In genomic region chr6:11434565-11435326, GRCh38 we compare ENCODE assay signal across 10 cellular contexts.
A peak's percentile ranks its signal among the peaks of the same experiment; 100 is the strongest.
DNase-seq lines count a peak whose midpoint lies in the region; ATAC-seq and TF ChIP-seq lines count a peak whose summit lies in the region.
"Had no signal": no experiment of that assay in that cellular context is flagged by ENCODE, and none has a peak within 500 bp of the region (broad histone marks: within the 10 kb centered on the region; RNA-seq: fewer than 3 reads in every experiment).

No MANE protein-coding gene starts in this region.

- DNase-seq in Caki2 (ENCODE audit: low read depth) (peak; percentile 65), PC-9 (peak; percentile 79 to 98), esophagus squamous epithelium (lab: John Stamatoyannopoulos, UW) (no peak), cortex of kidney (lab: John Stamatoyannopoulos, UW) (no peak), G401 (ENCODE audit: low spot score) (no peak)
- DNase-seq in T-helper 2 cell treated with Interferon-gamma antibody and Interleukin-4, amounts not matched to agents 5 μg/mL and 100 μg/mL, for 36 hours (ENCODE audit: low spot score) = no peak
- DNase-seq: effector CD8-positive, alpha-beta T cell had no signal

- H3K9me3 Mint-ChIP-seq in T-helper 2 cell treated with Interferon-gamma antibody and Interleukin-4, amounts not matched to agents 5 μg/mL and 100 μg/mL, for 36 hours = no peaks in the 10 kb centered on the region
- H3K9me3 Mint-ChIP-seq: nephron had no signal

- intact Hi-C loops in PC-9 (cut with micrococcal nuclease; ENCODE audit: unreplicated experiment) = loop anchor here (1.0 to 2.0 kb wide), 9 partner anchors 20 to 342 kb away; partner anchors contain the start of genes NEDD9 and SMIM13
- intact Hi-C loops in esophagus squamous epithelium (cut with DNase I) = no loop called here

- H3K36me3 Mint-ChIP-seq in T-helper 2 cell treated with Interferon-gamma antibody and Interleukin-4, amounts not matched to agents 5 μg/mL and 100 μg/mL, for 36 hours (ENCODE audit: low read depth) = no peaks in the 10 kb centered on the region

- no peaks in the 10 kb centered on the region for H3K27me3 Mint-ChIP-seq in T-helper 2 cell treated with Interferon-gamma antibody and Interleukin-4, amounts not matched to agents 5 μg/mL and 100 μg/mL, for 36 hours (ENCODE audit: low read depth)

- TF ChIP-seq CTCF in PC-9 (conservative IDR thresholded peaks at IDR 0.05) (no peak), esophagus squamous epithelium (IDR thresholded peaks at IDR 0.05) (peak in 1 of 6 experiments; percentile 5), parathyroid adenoma (IDR thresholded peaks at IDR 0.05) (no peak)

- no peak overlapping the region for H3K4me3 Mint-ChIP-seq in T-helper 2 cell treated with Interferon-gamma antibody and Interleukin-4, amounts not matched to agents 5 μg/mL and 100 μg/mL, for 36 hours
- H3K4me3 Mint-ChIP-seq: nephron had no signal

- POLR2A ChIA-PET in PC-9 (lab: Charles Lee; ENCODE audit: unreplicated experiment) = interaction anchor here (0.6 to 1.1 kb wide), 9 partner anchors 10 to 907 kb away, joined by 3 to 9 read pairs (median 4); partner anchors contain the start of gene NEDD9

- WGBS in esophagus squamous epithelium, 2 donors = 64 to 71% methylated on average over 9 to 10 of the region's 10 CpGs

- no peak for ATAC-seq in HG03039 (IDR thresholded peaks at IDR 0.05; ENCODE audit: unreplicated experiment)

- H3K9ac ChIP-seq in parathyroid adenoma = no peak overlapping the region

- H3K4me1 ChIP-seq in PC-9 (replicated peaks; ENCODE audit: insufficient read depth) (peaks cover 52% of the 10 kb centered on the region), esophagus squamous epithelium (peaks cover 3 to 45% (median 30%) of the 10 kb centered on the region in 3 donors), parathyroid adenoma (peaks cover 3% of the 10 kb centered on the region)

- H3K27ac ChIP-seq in PC-9 = peak overlapping the region; percentile 87
- peak overlapping the region in 3 of 4 donors; percentile 62 to 77 (median 70) for H3K27ac ChIP-seq in esophagus squamous epithelium
- no peak overlapping the region for H3K27ac ChIP-seq in parathyroid adenoma

- H3K27ac Mint-ChIP-seq in T-helper 2 cell treated with Interferon-gamma antibody and Interleukin-4, amounts not matched to agents 5 μg/mL and 100 μg/mL, for 36 hours = no peak overlapping the region

- no peak for TF ChIP-seq POLR2A in esophagus squamous epithelium (IDR thresholded peaks at IDR 0.05)

- in situ Hi-C loops in Caki2 (cut with HindIII; ENCODE audit: low pct_unique_long_range_greater_than_20kb, low sequenced_read_pairs) (no loop called here), G401 (cut with HindIII; ENCODE audit: low sequenced_read_pairs) (no loop called here)

- H2AFZ ChIP-seq in PC-9 (no peak overlapping the region), parathyroid adenoma (no peak overlapping the region)

- H3K79me2 ChIP-seq in PC-9 (ENCODE audit: low read depth) = no peaks in the 10 kb centered on the region
- H3K79me2 ChIP-seq in parathyroid adenoma = no peaks in the 10 kb centered on the region

- BruUV-seq in PC-9 (replicated peaks; lab: Mats Ljungman, UMichigan) = TSS peak; percentile 57

- no peaks in the 10 kb centered on the region for H3K36me3 ChIP-seq in PC-9 (ENCODE audit: low read depth)
- H3K36me3 ChIP-seq in esophagus squamous epithelium = no peaks in the 10 kb centered on the region
- H3K36me3 ChIP-seq in parathyroid adenoma (ENCODE audit: control insufficient read depth, insufficient read depth, low read length) = no peaks in the 10 kb centered on the region

- H3K27me3 ChIP-seq in PC-9 (ENCODE audit: insufficient read depth, low read depth) = no peaks in the 10 kb centered on the region
- H3K27me3 ChIP-seq in esophagus squamous epithelium = no peaks in the 10 kb centered on the region
- no peaks in the 10 kb centered on the region for H3K27me3 ChIP-seq in parathyroid adenoma (ENCODE audit: control insufficient read depth, insufficient read depth, low read length)

- H4K20me1 ChIP-seq in PC-9 (ENCODE audit: insufficient read depth) = no peaks in the 10 kb centered on the region

- peaks cover 12% of the 10 kb centered on the region for H3K4me1 Mint-ChIP-seq in T-helper 2 cell treated with Interferon-gamma antibody and Interleukin-4, amounts not matched to agents 5 μg/mL and 100 μg/mL, for 36 hours (ENCODE audit: low read depth)

- no peaks in the 10 kb centered on the region for H3K9me2 ChIP-seq in PC-9 (ENCODE audit: insufficient read depth)

- H3K4me3 ChIP-seq in PC-9 (no peak overlapping the region), esophagus squamous epithelium (no peak overlapping the region), parathyroid adenoma (ENCODE audit: low read depth, low read length) (no peak overlapping the region)

- H3K4me2 ChIP-seq in PC-9 (peak overlapping the region; percentile 54), parathyroid adenoma (ENCODE audit: low read length) (peak overlapping the region; percentile 30)

- H3F3A ChIP-seq in PC-9 (ENCODE audit: insufficient read depth, low read depth) = peaks cover 21% of the 10 kb centered on the region

- no peaks in the 10 kb centered on the region for H3K9me3 ChIP-seq in PC-9 (ENCODE audit: insufficient read depth, low read depth)
- H3K9me3 ChIP-seq in esophagus squamous epithelium = no peaks in the 10 kb centered on the region
- H3K9me3 ChIP-seq in parathyroid adenoma (ENCODE audit: control insufficient read depth, low read length) = no peaks in the 10 kb centered on the region

- CTCF ChIA-PET in PC-9 (lab: Charles Lee) = interaction anchor here (1.9 kb wide), 1 partner anchor 62 kb away, joined by 7 read pairs; no protein-coding TSS in a partner anchor

Comparison
In these comparisons a context has a peak if more than half of its experiments do, and no peak if none do; other contexts are left out.
1. DNase-seq: peak in Caki2 (single experiment) and PC-9 (2 of 2); none in esophagus squamous epithelium (single experiment), T-helper 2 cell treated with Interferon-gamma antibody and Interleukin-4, amounts not matched to agents 5 μg/mL and 100 μg/mL, for 36 hours (single experiment), cortex of kidney (single experiment) and G401 (single experiment).